Comparison of ENCODE assay signal across 8 cellular contexts in genomic region chr21:45074048-45074817, GRCh38. TPM values are rescaled to one million over a fixed set of nuclear protein-coding genes. Genes with fewer than 3 reads are reported as not detected.
DNase-seq lines count a peak whose midpoint lies in the region; ATAC-seq and TF ChIP-seq lines count a peak whose summit lies in the region.

A gene with protein sequence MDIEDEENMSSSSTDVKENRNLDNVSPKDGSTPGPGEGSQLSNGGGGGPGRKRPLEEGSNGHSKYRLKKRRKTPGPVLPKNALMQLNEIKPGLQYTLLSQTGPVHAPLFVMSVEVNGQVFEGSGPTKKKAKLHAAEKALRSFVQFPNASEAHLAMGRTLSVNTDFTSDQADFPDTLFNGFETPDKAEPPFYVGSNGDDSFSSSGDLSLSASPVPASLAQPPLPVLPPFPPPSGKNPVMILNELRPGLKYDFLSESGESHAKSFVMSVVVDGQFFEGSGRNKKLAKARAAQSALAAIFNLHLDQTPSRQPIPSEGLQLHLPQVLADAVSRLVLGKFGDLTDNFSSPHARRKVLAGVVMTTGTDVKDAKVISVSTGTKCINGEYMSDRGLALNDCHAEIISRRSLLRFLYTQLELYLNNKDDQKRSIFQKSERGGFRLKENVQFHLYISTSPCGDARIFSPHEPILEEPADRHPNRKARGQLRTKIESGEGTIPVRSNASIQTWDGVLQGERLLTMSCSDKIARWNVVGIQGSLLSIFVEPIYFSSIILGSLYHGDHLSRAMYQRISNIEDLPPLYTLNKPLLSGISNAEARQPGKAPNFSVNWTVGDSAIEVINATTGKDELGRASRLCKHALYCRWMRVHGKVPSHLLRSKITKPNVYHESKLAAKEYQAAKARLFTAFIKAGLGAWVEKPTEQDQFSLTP (plus strand): TSS chr21:45074580. CDS start chr21:45171657, 97,077 bp downstream.

- H3K27ac ChIP-seq in HUES48 (ENCODE audit: low read depth, low read length) (peak within 1 kb of the TSS; percentile 78), adipose tissue (ENCODE audit: low read depth, low read length) (no peak within 1 kb of the TSS), heart left ventricle (peak within 1 kb of the TSS; percentile 81 to 98 (median 94)), trophoblast cell (ENCODE audit: low read depth, low read length) (peak within 1 kb of the TSS; percentile 73)

- peak in 1 of 2 donors; percentile 82 for TF ChIP-seq POLR2A in heart left ventricle (IDR thresholded peaks at IDR 0.05)

- peak within 1 kb of the TSS; percentile 93 for H3K18ac ChIP-seq in trophoblast cell (ENCODE audit: low read length)

- CTCF ChIA-PET in AG04449 (lab: Yijun Ruan, JAX): interaction anchor here (0.8 to 1.5 kb wide), 3 partner anchors 25 to 63 kb away, joined by 4 to 8 read pairs (median 4); no protein-coding TSS in a partner anchor

- H3K36me3 ChIP-seq in HUES48 (ENCODE audit: control insufficient read depth, insufficient read depth, low read length): no peaks in the 10 kb centered on the region
- H3K36me3 ChIP-seq in heart left ventricle: no peaks in the 10 kb centered on the region
- H3K36me3 ChIP-seq in trophoblast cell (ENCODE audit: control insufficient read depth in 1 of 2, insufficient read depth in 2 of 2, low read length in 2 of 2): no peaks in the 10 kb centered on the region

- H4K8ac ChIP-seq in trophoblast cell (ENCODE audit: low read depth, low read length): peak within 1 kb of the TSS; percentile 84

- H3K27me3 ChIP-seq in HUES48 (ENCODE audit: control insufficient read depth, insufficient read depth, low read length) (peaks cover 22% of the 10 kb centered on the region), heart left ventricle (peaks cover 0 to 5% (median 0%) of the 10 kb centered on the region in 9 donors), trophoblast cell (ENCODE audit: insufficient read depth, low read length) (no peaks in the 10 kb centered on the region)

- H2BK12ac ChIP-seq in trophoblast cell (ENCODE audit: low read length): peak within 1 kb of the TSS; percentile 25

- H4K12ac ChIP-seq in trophoblast cell (ENCODE audit: low read depth, low read length): peak within 1 kb of the TSS; percentile 21

- H3K9ac ChIP-seq in HUES48 (ENCODE audit: low read depth, low read length): peak within 1 kb of the TSS; percentile 45; the same call in 1 of the 2 replicates
- peak within 1 kb of the TSS; percentile 74 for H3K9ac ChIP-seq in trophoblast cell (ENCODE audit: low read length)

- H3K9me3 ChIP-seq in HUES48 (ENCODE audit: control insufficient read depth, insufficient read depth, low read length) (no peaks in the 10 kb centered on the region), heart left ventricle (no peaks in the 10 kb centered on the region), trophoblast cell (ENCODE audit: insufficient read depth, low read depth, low read length) (no peaks in the 10 kb centered on the region)

- ATAC-seq in GM18868 (IDR thresholded peaks at IDR 0.05; ENCODE audit: unreplicated experiment) (peak; percentile 63), heart left ventricle (peak; percentile 63 to 81 (median 74)), HG02938 (IDR thresholded peaks at IDR 0.05; ENCODE audit: unreplicated experiment) (no peak)

- no peak for TF ChIP-seq CTCF in AG04449 (IDR thresholded peaks at IDR 0.05; ENCODE audit: insufficient read depth, low read length, missing control alignments)
- TF ChIP-seq CTCF in heart left ventricle (IDR thresholded peaks at IDR 0.05): no peak

- peaks cover 8% of the 10 kb centered on the region for H3K79me2 ChIP-seq in trophoblast cell (ENCODE audit: control insufficient read depth, insufficient read depth, low read length, poor library complexity)

- POLR2A ChIA-PET in AG04449 (lab: Yijun Ruan, JAX): interaction anchor here (0.7 to 1.4 kb wide), 3 partner anchors 24 to 205 kb away, joined by 3 to 6 read pairs (median 4); no protein-coding TSS in a partner anchor

- peak within 1 kb of the TSS; percentile 84 for H3K14ac ChIP-seq in trophoblast cell (ENCODE audit: low read length)

- peak within 1 kb of the TSS; percentile 6 for H2BK120ac ChIP-seq in trophoblast cell (ENCODE audit: insufficient read depth, low read length, poor library complexity)

- no peak for DNase-seq in AG04449 (ENCODE audit: low read depth, low spot score)
- DNase-seq in T follicular helper cell (ENCODE audit: low read depth): peak; percentile 48
- peak; percentile 68 to 84 (median 76) for DNase-seq in heart left ventricle
- DNase-seq in trophoblast cell: peak; percentile 24 to 72

- peak within 1 kb of the TSS; percentile 83 for H2BK5ac ChIP-seq in trophoblast cell (ENCODE audit: low read depth, low read length, poor library complexity)

- peak within 1 kb of the TSS; percentile 4 for H3K4ac ChIP-seq in trophoblast cell (ENCODE audit: low read depth, low read length)

- H3K23ac ChIP-seq in trophoblast cell (ENCODE audit: low read length): peak within 1 kb of the TSS; percentile 25

- intact Hi-C loops in heart left ventricle (cut with DNase I): loop anchor here in 4 of 10 donors (1.0 to 10.0 kb wide), 5 partner anchors 54 to 119 kb away; no protein-coding TSS in a partner anchor

- H3K4me1 ChIP-seq in HUES48 (ENCODE audit: control insufficient read depth, insufficient read depth, low read length) (peaks cover 5% of the 10 kb centered on the region; the same call in 1 of the 2 replicates), heart left ventricle (peaks cover 0 to 44% (median 13%) of the 10 kb centered on the region in 12 donors), trophoblast cell (ENCODE audit: control insufficient read depth in 1 of 2, insufficient read depth in 2 of 2, low read length in 2 of 2) (peaks cover 12 to 20% of the 10 kb centered on the region in 2 experiments)

- WGBS in adipose tissue, 3 donors: 0 to 1% (median 1%) methylated on average over 42 to 127 of the region's 132 CpGs
- 0 to 2% (median 1%) methylated on average over 10 to 130 of the region's 132 CpGs for WGBS in heart left ventricle, 4 donors
- WGBS in trophoblast cell (ENCODE audit: extremely low coverage, insufficient coverage, insufficient read length): no CpG with 5 or more reads among the region's 132 CpGs

- peak within 1 kb of the TSS; percentile 62 for H2AFZ ChIP-seq in trophoblast cell (ENCODE audit: insufficient read depth, low read length, poor library complexity)

- H3K79me1 ChIP-seq in trophoblast cell (ENCODE audit: low read length): peaks cover 11% of the 10 kb centered on the region

- peak within 1 kb of the TSS; percentile 72 for H4K91ac ChIP-seq in trophoblast cell (ENCODE audit: low read depth, low read length)

- peak within 1 kb of the TSS; percentile 99 for H3K4me2 ChIP-seq in trophoblast cell (ENCODE audit: low read length)

- H3K4me3 ChIP-seq in AG04449 (ENCODE audit: low read depth, low read length) (peak within 1 kb of the TSS; percentile 85), HUES48 (ENCODE audit: low read depth, low read length) (peak within 1 kb of the TSS; percentile 77), heart left ventricle (peak within 1 kb of the TSS; percentile 75 to 100 (median 94)), trophoblast cell (ENCODE audit: low read depth, low read length) (peak within 1 kb of the TSS; percentile 97)

- peak within 1 kb of the TSS; percentile 51 for H2AK5ac ChIP-seq in trophoblast cell (ENCODE audit: low read length)

RNA-seq across cellular contexts. Expression of the gene that starts here (rescaled TPM):
- polyA plus RNA-seq in adipose tissue: 10 to 100 TPM in 2 of 3 donors, 1 to 10 TPM in 1; 2.7 to 17.9 (median 13.0) TPM
- total RNA-seq in heart left ventricle: 10 to 100 TPM in 8 of 9 donors, 1 to 10 TPM in 1; 6.9 to 16.3 (median 12.1) TPM
- 10 to 100 TPM in 1 of 2 donors, 1 to 10 TPM in 1; 8.9 to 11.5 TPM for polyA plus RNA-seq in heart left ventricle
- 12.9 and 14.2 TPM in 2 replicates for polyA plus RNA-seq in trophoblast cell (2013)
